11 cellular contexts compared by ENCODE assay signal in the genomic region with DNA sequence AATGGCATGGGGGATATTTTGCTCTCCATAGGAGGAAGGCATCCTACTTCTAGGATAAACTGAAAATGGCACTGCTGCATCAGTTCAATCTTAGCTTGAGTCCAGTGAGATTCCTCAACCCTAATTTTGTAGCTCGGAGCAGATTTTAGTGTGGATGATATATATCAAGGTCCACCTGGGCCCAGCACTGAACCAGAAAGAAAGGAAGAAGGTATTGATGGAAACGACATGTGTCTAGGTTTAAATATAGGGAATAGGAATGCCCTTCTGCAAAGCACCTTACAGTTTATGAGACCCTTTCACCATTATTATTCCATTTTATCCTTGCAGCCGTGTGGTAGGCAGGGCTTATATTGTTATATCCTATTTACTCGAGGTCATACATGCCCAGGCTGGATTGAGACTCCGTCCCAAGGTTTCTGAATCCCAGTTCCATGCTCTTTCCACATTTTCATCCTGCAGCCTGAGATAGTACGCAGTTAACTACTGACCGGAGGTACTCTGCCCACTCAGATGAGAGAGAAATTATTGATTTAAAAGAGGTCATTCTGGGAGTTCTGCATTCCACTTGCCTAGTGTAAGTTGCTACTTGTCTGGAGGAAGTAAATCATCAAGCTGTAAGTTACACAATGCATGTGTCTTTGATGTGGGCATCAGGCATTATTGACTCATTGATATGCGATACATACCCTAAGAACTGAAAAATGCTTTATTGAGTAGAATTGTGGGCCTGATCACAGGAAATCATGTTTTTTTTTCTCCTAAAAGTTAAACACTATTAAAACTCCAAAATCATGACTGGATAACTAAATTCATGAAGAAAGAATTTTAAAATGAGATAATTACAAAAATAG. TPM values are rescaled to one million over a fixed set of nuclear protein-coding genes. Genes with fewer than 3 reads are reported as not detected.
DNase-seq lines count a peak whose midpoint lies in the region; ATAC-seq and TF ChIP-seq lines count a peak whose summit lies in the region.
"Had no signal": no experiment of that assay in that cellular context is flagged by ENCODE, and none has a peak within 500 bp of the region (broad histone marks: within the 10 kb centered on the region; RNA-seq: fewer than 3 reads in every experiment).

No MANE protein-coding gene starts in this region.

- H3K27ac Mint-ChIP-seq in activated naive CD4-positive, alpha-beta T cell treated with anti-CD3 and anti-CD28 coated beads, Interleukin-2, amount 50 U/mL, for 72 hours: no peak overlapping the region
- H3K27ac Mint-ChIP-seq in CD14-positive monocyte: no peak overlapping the region

- no peaks in the 10 kb centered on the region for H3K36me3 Mint-ChIP-seq in activated naive CD4-positive, alpha-beta T cell treated with anti-CD3 and anti-CD28 coated beads, Interleukin-2, amount 50 U/mL, for 72 hours
- no peaks in the 10 kb centered on the region for H3K36me3 Mint-ChIP-seq in CD14-positive monocyte

- H3K9me3 Mint-ChIP-seq in activated naive CD4-positive, alpha-beta T cell treated with anti-CD3 and anti-CD28 coated beads, Interleukin-2, amount 50 U/mL, for 72 hours: no peaks in the 10 kb centered on the region
- H3K9me3 Mint-ChIP-seq in CD14-positive monocyte: no peaks in the 10 kb centered on the region

- no peak overlapping the region for H3K4me3 Mint-ChIP-seq in CD14-positive monocyte

- TF ChIP-seq CTCF in CD14-positive monocyte (IDR thresholded peaks at IDR 0.05): no peak

- H3K4me3 ChIP-seq in ACC112 (ENCODE audit: low read depth, low read length) (no peak overlapping the region), adipocyte (ENCODE audit: low read length) (no peak overlapping the region)
- H3K4me3 ChIP-seq: BLaER1, ovary had no signal

- peaks cover 13% of the 10 kb centered on the region for H3K4me1 Mint-ChIP-seq in CD14-positive monocyte

- no peaks in the 10 kb centered on the region for H3K79me2 ChIP-seq in ACC112 (ENCODE audit: control insufficient read depth, insufficient read depth, low read length, unreplicated experiment)

- no peak overlapping the region for H2AFZ ChIP-seq in ACC112 (ENCODE audit: low read length, unreplicated experiment)

- intact Hi-C loops in CD14-positive monocyte (cut with micrococcal nuclease): no loop called here

- H3K27me3 ChIP-seq in ACC112 (ENCODE audit: insufficient read depth, low read length) (no peaks in the 10 kb centered on the region), adipocyte (replicated peaks; ENCODE audit: control insufficient read depth, insufficient read depth, low read length) (no peaks in the 10 kb centered on the region)
- H3K27me3 ChIP-seq: BLaER1, ovary had no signal

- H3K27ac ChIP-seq in ACC112 (ENCODE audit: low read depth, low read length): peak overlapping the region; percentile 84
- H3K27ac ChIP-seq: BLaER1, ovary had no signal

- no peaks in the 10 kb centered on the region for H3K36me3 ChIP-seq in ACC112 (ENCODE audit: insufficient read depth, low read length)
- H3K36me3 ChIP-seq in adipocyte (ENCODE audit: control insufficient read depth, insufficient read depth, low read length, severe bottlenecking): no peaks in the 10 kb centered on the region
- H3K36me3 ChIP-seq: BLaER1, ovary had no signal

- no peak overlapping the region for H3K9ac ChIP-seq in adipocyte (ENCODE audit: low read length)
- H3K9ac ChIP-seq: BLaER1 had no signal

- DNase-seq in HPDE6-E6E7 (ENCODE audit: extremely low spot score) (peak; percentile 58), adipocyte (ENCODE audit: low read depth) (peak; percentile 77), hepatic stellate cell (ENCODE audit: low spot score) (peak; percentile 27), NCI-H446 treated with DMSO at 0.1 percent for 48 hours (lab: John Stamatoyannopoulos, UW) (no peak), NAMALWA (ENCODE audit: low spot score) (no peak), CD14-positive monocyte (ENCODE audit: low spot score) (no peak)
- DNase-seq in activated naive CD4-positive, alpha-beta T cell treated with anti-CD3 and anti-CD28 coated beads, Interleukin-2, amount 50 U/mL, for 72 hours (ENCODE audit: low spot score in 2 of 2): no peak
- DNase-seq: ovary, T-helper 1 cell had no signal

- no peaks in the 10 kb centered on the region for H3K9me3 ChIP-seq in adipocyte (ENCODE audit: control insufficient read depth, low read length)
- H3K9me3 ChIP-seq: BLaER1, ovary had no signal

- H3K27me3 Mint-ChIP-seq in CD14-positive monocyte (ENCODE audit: low read depth in 3 of 3): peaks cover 5 to 19% (median 14%) of the 10 kb centered on the region in 3 donors

- no peak for ATAC-seq in activated naive CD4-positive, alpha-beta T cell treated with anti-CD3 and anti-CD28 coated beads, Interleukin-2, amount 50 U/mL, for 72 hours

- H3K4me1 ChIP-seq in ACC112 (ENCODE audit: control insufficient read depth, insufficient read depth, low read length, unreplicated experiment) (peaks cover 57% of the 10 kb centered on the region), adipocyte (ENCODE audit: control insufficient read depth, insufficient read depth, low read length) (peaks cover 40% of the 10 kb centered on the region)
- H3K4me1 ChIP-seq: BLaER1 had no signal

RNA-seq across cellular contexts. Expression of a gene that starts 10.1 kb away (rescaled TPM):
- total RNA-seq in activated naive CD4-positive, alpha-beta T cell treated with anti-CD3 and anti-CD28 coated beads, Interleukin-2, amount 50 U/mL, for 72 hours: not detected
- polyA plus RNA-seq in CD14-positive monocyte: not detected
- polyA plus RNA-seq: ovary had no signal

RNA-seq across cellular contexts. Expression of a gene that starts 19.2 kb away (rescaled TPM):
- total RNA-seq in activated naive CD4-positive, alpha-beta T cell treated with anti-CD3 and anti-CD28 coated beads, Interleukin-2, amount 50 U/mL, for 72 hours: not detected
- 1 to 10 TPM; 1.7 to 7.6 TPM for polyA plus RNA-seq in CD14-positive monocyte

RNA-seq across cellular contexts. Expression of a gene that starts 27.5 kb away (rescaled TPM):
- total RNA-seq in activated naive CD4-positive, alpha-beta T cell treated with anti-CD3 and anti-CD28 coated beads, Interleukin-2, amount 50 U/mL, for 72 hours: not detected
- not detected for polyA plus RNA-seq in CD14-positive monocyte
- total RNA-seq: ovary had no signal
- polyA plus RNA-seq: ovary had no signal

RNA-seq across cellular contexts. Expression of a gene that starts 37.3 kb away (rescaled TPM):
- not detected for total RNA-seq in activated naive CD4-positive, alpha-beta T cell treated with anti-CD3 and anti-CD28 coated beads, Interleukin-2, amount 50 U/mL, for 72 hours
- polyA plus RNA-seq in CD14-positive monocyte: not detected
- total RNA-seq: ovary had no signal
- polyA plus RNA-seq: ovary had no signal

RNA-seq across cellular contexts. Expression of a gene that starts 43.1 kb away (rescaled TPM):
- total RNA-seq in activated naive CD4-positive, alpha-beta T cell treated with anti-CD3 and anti-CD28 coated beads, Interleukin-2, amount 50 U/mL, for 72 hours: not detected
- not detected for polyA plus RNA-seq in CD14-positive monocyte
- total RNA-seq: ovary had no signal
- polyA plus RNA-seq: ovary had no signal

Comparison
In these comparisons a context has a peak if more than half of its experiments do, and no peak if none do; other contexts are left out.
1. DNase-seq: peak in HPDE6-E6E7 (single experiment), adipocyte (single experiment) and hepatic stellate cell (single experiment); none in NCI-H446 treated with DMSO at 0.1 percent for 48 hours (single experiment), activated naive CD4-positive, alpha-beta T cell treated with anti-CD3 and anti-CD28 coated beads, Interleukin-2, amount 50 U/mL, for 72 hours (0 of 2), NAMALWA (single experiment) and CD14-positive monocyte (single experiment).